In the genomic region with DNA sequence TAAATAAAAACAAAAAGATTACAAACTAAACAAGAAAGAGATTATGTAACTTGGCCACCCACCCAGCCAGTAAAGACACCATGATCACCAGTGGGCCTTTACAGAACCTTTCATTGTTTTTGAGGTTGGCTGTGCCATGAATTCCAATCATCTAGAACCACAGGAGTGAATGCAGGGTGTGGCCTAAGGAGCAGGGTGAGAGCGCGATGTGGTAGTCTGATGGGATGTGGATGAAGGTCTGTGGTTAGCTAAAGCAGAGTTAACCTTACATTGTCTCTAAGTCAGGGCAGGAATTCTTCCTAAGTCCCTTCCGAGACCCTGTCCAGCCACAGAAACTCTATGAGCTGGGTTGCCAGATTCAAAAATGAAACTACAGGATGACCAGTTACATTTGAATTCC, we compare ENCODE assay signal across 1 cellular context.
TF ChIP-seq lines count a peak whose summit lies in the region.

No MANE protein-coding gene starts in this region.

TF ChIP-seq in HEK293, 187 proteins besides CTCF, POLR2A, EP300 and RAD21 (continued from another document):
- TF ChIP-seq PRDM4 (tag by site-specific recombination; IDR thresholded peaks at IDR 0.05): no peak
- no peak for TF ChIP-seq ZNF223 (tag by site-specific recombination; IDR thresholded peaks at IDR 0.05)
- TF ChIP-seq, protein P1, sequence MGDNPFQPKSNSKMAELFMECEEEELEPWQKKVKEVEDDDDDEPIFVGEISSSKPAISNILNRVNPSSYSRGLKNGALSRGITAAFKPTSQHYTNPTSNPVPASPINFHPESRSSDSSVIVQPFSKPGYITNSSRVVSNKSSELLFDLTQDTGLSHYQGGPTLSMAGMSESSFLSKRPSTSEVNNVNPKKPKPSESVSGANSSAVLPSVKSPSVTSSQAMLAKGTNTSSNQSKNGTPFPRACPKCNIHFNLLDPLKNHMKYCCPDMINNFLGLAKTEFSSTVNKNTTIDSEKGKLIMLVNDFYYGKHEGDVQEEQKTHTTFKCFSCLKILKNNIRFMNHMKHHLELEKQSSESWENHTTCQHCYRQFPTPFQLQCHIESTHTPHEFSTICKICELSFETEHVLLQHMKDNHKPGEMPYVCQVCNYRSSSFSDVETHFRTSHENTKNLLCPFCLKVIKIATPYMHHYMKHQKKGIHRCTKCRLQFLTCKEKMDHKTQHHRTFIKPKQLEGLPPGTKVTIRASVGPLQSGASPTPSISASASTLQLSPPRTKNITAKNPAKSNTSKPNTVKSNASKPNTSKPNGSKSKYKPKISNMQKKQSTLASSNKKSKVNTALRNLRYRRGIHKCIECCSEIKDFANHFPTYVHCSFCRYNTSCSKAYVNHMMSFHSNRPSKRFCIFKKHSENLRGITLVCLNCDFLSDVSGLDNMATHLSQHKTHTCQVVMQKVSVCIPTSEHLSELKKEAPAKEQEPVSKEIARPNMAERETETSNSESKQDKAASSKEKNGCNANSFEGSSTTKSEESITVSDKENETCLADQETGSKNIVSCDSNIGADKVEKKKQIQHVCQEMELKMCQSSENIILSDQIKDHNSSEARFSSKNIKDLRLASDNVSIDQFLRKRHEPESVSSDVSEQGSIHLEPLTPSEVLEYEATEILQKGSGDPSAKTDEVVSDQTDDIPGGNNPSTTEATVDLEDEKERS (tag by site-specific recombination; IDR thresholded peaks at IDR 0.05): no peak
